In the genomic region with DNA sequence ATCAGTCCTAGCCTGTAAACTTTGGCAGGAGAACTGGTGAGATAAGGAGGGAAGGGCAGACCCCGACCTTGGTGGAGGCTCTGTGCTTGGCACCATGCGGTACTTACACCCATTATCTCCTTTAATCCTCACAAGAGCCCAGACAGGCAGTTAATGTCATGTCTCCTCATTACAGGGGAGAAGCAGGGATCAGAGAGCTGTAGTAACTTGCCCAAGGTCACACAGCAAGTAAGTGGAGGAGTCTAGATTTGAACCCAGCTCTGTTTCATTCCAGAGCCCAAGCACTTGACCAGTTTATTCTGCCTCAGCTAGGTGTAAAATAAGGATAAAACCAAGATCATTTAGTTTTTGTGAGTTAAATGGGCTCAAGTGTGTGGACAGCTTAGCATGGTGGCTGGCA, we compare ENCODE assay signal across 1 cellular context.
TF ChIP-seq lines count a peak whose summit lies in the region.

No MANE protein-coding gene starts in this region.

TF ChIP-seq in H1, 55 proteins besides CTCF, POLR2A, EP300 and RAD21:
- TF ChIP-seq GTF2F1 (IDR thresholded peaks at IDR 0.05; ENCODE audit: borderline replicate concordance, low read depth, low read length) (no peak), KDM1A (IDR thresholded peaks at IDR 0.05; ENCODE audit: borderline replicate concordance, low read length) (0 out of 2 replicates have a peak, but pooled peaks have one; percentile 45), TAF7 (optimal IDR thresholded peaks at IDR 0.05; ENCODE audit: borderline replicate concordance, low read depth, low read length) (no peak), SIX5 (IDR thresholded peaks at IDR 0.05; ENCODE audit: low read depth, low read length) (no peak), POU5F1 (IDR thresholded peaks at IDR 0.05; ENCODE audit: low read depth, low read length) (no peak)
